ENCODE assay signal across 16 cellular contexts in genomic region chr17:9549215-9549614, GRCh38. TPM values are rescaled to one million over a fixed set of nuclear protein-coding genes. Genes with fewer than 3 reads are reported as not detected.
DNase-seq lines count a peak whose midpoint lies in the region; ATAC-seq, FAIRE-seq and TF ChIP-seq lines count a peak whose summit lies in the region.
"Had no signal": no experiment of that assay in that cellular context is flagged by ENCODE, and none has a peak within 500 bp of the region (broad histone marks: within the 10 kb centered on the region; RNA-seq: fewer than 3 reads in every experiment).

No MANE protein-coding gene starts in this region.

- H3K9me3 Mint-ChIP-seq in activated CD8-positive, alpha-beta T cell treated with anti-CD3 and anti-CD28 coated beads for 36 hours, result no peaks in the 10 kb centered on the region
- H3K9me3 Mint-ChIP-seq in activated CD8-positive, alpha-beta T cell treated with anti-CD3 and anti-CD28 coated beads, Interleukin-2, amount 10 ng/mL, durations not matched to agents 7 days and 5 days (ENCODE audit: insufficient read depth), result no peaks in the 10 kb centered on the region
- H3K9me3 Mint-ChIP-seq in activated naive CD8-positive, alpha-beta T cell treated with anti-CD3 and anti-CD28 coated beads, Interleukin-2, amount 50 U/mL, for 24 hours, result no peaks in the 10 kb centered on the region
- no peaks in the 10 kb centered on the region for H3K9me3 Mint-ChIP-seq in activated naive CD8-positive, alpha-beta T cell treated with anti-CD3 and anti-CD28 coated beads for 36 hours
- H3K9me3 Mint-ChIP-seq in HFFc6, result no peaks in the 10 kb centered on the region
- H3K9me3 Mint-ChIP-seq: CD8-positive, alpha-beta T cell had no signal

- DNase-seq in activated CD8-positive, alpha-beta T cell treated with anti-CD3 and anti-CD28 coated beads for 36 hours, result no peak
- DNase-seq in activated CD8-positive, alpha-beta T cell treated with anti-CD3 and anti-CD28 coated beads, Interleukin-2, amount 10 ng/mL, durations not matched to agents 7 days and 5 days, result no peak
- no peak for DNase-seq in activated naive CD8-positive, alpha-beta T cell treated with anti-CD3 and anti-CD28 coated beads, Interleukin-2, amount 50 U/mL, for 24 hours
- DNase-seq in activated naive CD8-positive, alpha-beta T cell treated with anti-CD3 and anti-CD28 coated beads for 36 hours, result no peak
- DNase-seq in HFFc6, result no peak
- DNase-seq: Calu3; CD8-positive, alpha-beta T cell; DMS79 treated with DMSO at 0.1 percent for 48 hours; GF-D8; GM23248 had no signal

- POLR2A ChIA-PET in activated CD8-positive, alpha-beta T cell treated with anti-CD3 and anti-CD28 coated beads for 36 hours (lab: Charles Lee), result no interaction called here
- POLR2A ChIA-PET in activated CD8-positive, alpha-beta T cell treated with anti-CD3 and anti-CD28 coated beads, Interleukin-2, amount 10 ng/mL, durations not matched to agents 7 days and 5 days (lab: Charles Lee), result no interaction called here

- CTCF ChIA-PET in activated CD8-positive, alpha-beta T cell treated with anti-CD3 and anti-CD28 coated beads for 36 hours (lab: Charles Lee), result interaction anchor here (1.1 to 1.3 kb wide), 2 partner anchors 16 to 26 kb away, joined by 3 read pairs; partner anchors contain the start of gene STX8
- CTCF ChIA-PET in activated CD8-positive, alpha-beta T cell treated with anti-CD3 and anti-CD28 coated beads, Interleukin-2, amount 10 ng/mL, durations not matched to agents 7 days and 5 days (lab: Charles Lee), result interaction anchor here (1.2 kb wide), 1 partner anchor 10 kb away, joined by 4 read pairs; no protein-coding TSS in a partner anchor

- H3K36me3 Mint-ChIP-seq in activated CD8-positive, alpha-beta T cell treated with anti-CD3 and anti-CD28 coated beads for 36 hours (ENCODE audit: low read depth), result peaks cover 14% of the 10 kb centered on the region
- H3K36me3 Mint-ChIP-seq in activated CD8-positive, alpha-beta T cell treated with anti-CD3 and anti-CD28 coated beads, Interleukin-2, amount 10 ng/mL, durations not matched to agents 7 days and 5 days (ENCODE audit: low read depth), result peaks cover 10% of the 10 kb centered on the region
- H3K36me3 Mint-ChIP-seq in activated naive CD8-positive, alpha-beta T cell treated with anti-CD3 and anti-CD28 coated beads, Interleukin-2, amount 50 U/mL, for 24 hours (ENCODE audit: low read depth), result peaks cover 5% of the 10 kb centered on the region
- peaks cover 5% of the 10 kb centered on the region for H3K36me3 Mint-ChIP-seq in activated naive CD8-positive, alpha-beta T cell treated with anti-CD3 and anti-CD28 coated beads for 36 hours
- no peaks in the 10 kb centered on the region for H3K36me3 Mint-ChIP-seq in HFFc6 (ENCODE audit: low read depth)

- no peaks in the 10 kb centered on the region for H3K27me3 Mint-ChIP-seq in activated CD8-positive, alpha-beta T cell treated with anti-CD3 and anti-CD28 coated beads for 36 hours
- H3K27me3 Mint-ChIP-seq in activated CD8-positive, alpha-beta T cell treated with anti-CD3 and anti-CD28 coated beads, Interleukin-2, amount 10 ng/mL, durations not matched to agents 7 days and 5 days (ENCODE audit: low read depth), result no peaks in the 10 kb centered on the region
- H3K27me3 Mint-ChIP-seq in activated naive CD8-positive, alpha-beta T cell treated with anti-CD3 and anti-CD28 coated beads, Interleukin-2, amount 50 U/mL, for 24 hours, result no peaks in the 10 kb centered on the region
- no peaks in the 10 kb centered on the region for H3K27me3 Mint-ChIP-seq in activated naive CD8-positive, alpha-beta T cell treated with anti-CD3 and anti-CD28 coated beads for 36 hours
- no peaks in the 10 kb centered on the region; the same call in 1 of the 2 replicates for H3K27me3 Mint-ChIP-seq in HFFc6 (ENCODE audit: insufficient read depth)
- H3K27me3 Mint-ChIP-seq: B cell had no signal

- H3K4me1 Mint-ChIP-seq in activated CD8-positive, alpha-beta T cell treated with anti-CD3 and anti-CD28 coated beads for 36 hours (ENCODE audit: low read depth), result no peaks in the 10 kb centered on the region
- H3K4me1 Mint-ChIP-seq in activated CD8-positive, alpha-beta T cell treated with anti-CD3 and anti-CD28 coated beads, Interleukin-2, amount 10 ng/mL, durations not matched to agents 7 days and 5 days (ENCODE audit: low read depth), result no peaks in the 10 kb centered on the region
- peaks cover 3% of the 10 kb centered on the region for H3K4me1 Mint-ChIP-seq in activated naive CD8-positive, alpha-beta T cell treated with anti-CD3 and anti-CD28 coated beads, Interleukin-2, amount 50 U/mL, for 24 hours
- H3K4me1 Mint-ChIP-seq in activated naive CD8-positive, alpha-beta T cell treated with anti-CD3 and anti-CD28 coated beads for 36 hours, result no peaks in the 10 kb centered on the region
- no peaks in the 10 kb centered on the region for H3K4me1 Mint-ChIP-seq in HFFc6 (ENCODE audit: low read depth)
- H3K4me1 Mint-ChIP-seq: B cell had no signal

- intact Hi-C loops in activated CD8-positive, alpha-beta T cell treated with anti-CD3 and anti-CD28 coated beads for 36 hours (cut with micrococcal nuclease), result no loop called here

- ATAC-seq in activated CD8-positive, alpha-beta T cell treated with anti-CD3 and anti-CD28 coated beads for 36 hours, result peak; percentile 27
- no peak for ATAC-seq in activated CD8-positive, alpha-beta T cell treated with anti-CD3 and anti-CD28 coated beads, Interleukin-2, amount 10 ng/mL, durations not matched to agents 7 days and 5 days
- peak; percentile 36 for ATAC-seq in activated naive CD8-positive, alpha-beta T cell treated with anti-CD3 and anti-CD28 coated beads, Interleukin-2, amount 50 U/mL, for 24 hours
- ATAC-seq in GM18870 (IDR thresholded peaks at IDR 0.05; ENCODE audit: unreplicated experiment), result no peak
- ATAC-seq: CD8-positive, alpha-beta T cell had no signal

- FAIRE-seq in colon (lab: Jason Lieb, UNC), result peak; percentile 73
- FAIRE-seq: GM12891 had no signal

- H3K27ac Mint-ChIP-seq in activated CD8-positive, alpha-beta T cell treated with anti-CD3 and anti-CD28 coated beads for 36 hours, result no peak overlapping the region
- H3K27ac Mint-ChIP-seq in activated CD8-positive, alpha-beta T cell treated with anti-CD3 and anti-CD28 coated beads, Interleukin-2, amount 10 ng/mL, durations not matched to agents 7 days and 5 days, result no peak overlapping the region
- H3K27ac Mint-ChIP-seq in activated naive CD8-positive, alpha-beta T cell treated with anti-CD3 and anti-CD28 coated beads, Interleukin-2, amount 50 U/mL, for 24 hours, result no peak overlapping the region
- H3K27ac Mint-ChIP-seq in activated naive CD8-positive, alpha-beta T cell treated with anti-CD3 and anti-CD28 coated beads for 36 hours, result no peak overlapping the region
- no peak overlapping the region for H3K27ac Mint-ChIP-seq in HFFc6
- H3K27ac Mint-ChIP-seq: B cell; CD8-positive, alpha-beta T cell had no signal

- TF ChIP-seq CTCF in activated CD8-positive, alpha-beta T cell treated with anti-CD3 and anti-CD28 coated beads for 36 hours (IDR thresholded peaks at IDR 0.05), result no peak
- TF ChIP-seq CTCF in HFFc6 (IDR thresholded peaks at IDR 0.05), result no peak

- H3K4me3 Mint-ChIP-seq in activated CD8-positive, alpha-beta T cell treated with anti-CD3 and anti-CD28 coated beads for 36 hours, result no peak overlapping the region
- no peak overlapping the region for H3K4me3 Mint-ChIP-seq in activated CD8-positive, alpha-beta T cell treated with anti-CD3 and anti-CD28 coated beads, Interleukin-2, amount 10 ng/mL, durations not matched to agents 7 days and 5 days
- no peak overlapping the region for H3K4me3 Mint-ChIP-seq in activated naive CD8-positive, alpha-beta T cell treated with anti-CD3 and anti-CD28 coated beads, Interleukin-2, amount 50 U/mL, for 24 hours
- H3K4me3 Mint-ChIP-seq in activated naive CD8-positive, alpha-beta T cell treated with anti-CD3 and anti-CD28 coated beads for 36 hours, result no peak overlapping the region
- H3K4me3 Mint-ChIP-seq in HFFc6, result no peak overlapping the region
- H3K4me3 Mint-ChIP-seq: B cell; CD8-positive, alpha-beta T cell had no signal

RNA-seq across cellular contexts. Expression of gene STX8, which starts 26.4 kb away (rescaled TPM):
- total RNA-seq in activated CD8-positive, alpha-beta T cell treated with anti-CD3 and anti-CD28 coated beads for 36 hours, result 10 to 100 TPM; 59.6 to 71.5 TPM
- 10 to 100 TPM; 71.0 to 78.5 TPM for total RNA-seq in activated CD8-positive, alpha-beta T cell treated with anti-CD3 and anti-CD28 coated beads, Interleukin-2, amount 10 ng/mL, durations not matched to agents 7 days and 5 days
- 10 to 100 TPM; 50.8 to 59.9 TPM for total RNA-seq in activated naive CD8-positive, alpha-beta T cell treated with anti-CD3 and anti-CD28 coated beads for 36 hours
- total RNA-seq in HFFc6 (2021; fragmentation: NEBNext Ultra II Directional; extraction: Animal tissue kit (Norgen Biotek cat#: 25700)), result 10 to 100 TPM; 48.9 to 73.8 (median 60.9) TPM

RNA-seq across cellular contexts. Expression of gene CFAP52, which starts 27.2 kb away (rescaled TPM):
- total RNA-seq in activated CD8-positive, alpha-beta T cell treated with anti-CD3 and anti-CD28 coated beads for 36 hours, result not detected
- total RNA-seq in activated CD8-positive, alpha-beta T cell treated with anti-CD3 and anti-CD28 coated beads, Interleukin-2, amount 10 ng/mL, durations not matched to agents 7 days and 5 days, result not detected
- not detected for total RNA-seq in activated naive CD8-positive, alpha-beta T cell treated with anti-CD3 and anti-CD28 coated beads for 36 hours
- not detected for total RNA-seq in HFFc6 (2021; fragmentation: NEBNext Ultra II Directional; extraction: Animal tissue kit (Norgen Biotek cat#: 25700))
- total RNA-seq: B cell; Calu3; CD8-positive, alpha-beta T cell; GM23248; H4; HT1080 had no signal

Comparison
In these comparisons a context has a peak if more than half of its experiments do, and no peak if none do; other contexts are left out.
1. ATAC-seq: peak in activated CD8-positive, alpha-beta T cell treated with anti-CD3 and anti-CD28 coated beads for 36 hours (single experiment) and activated naive CD8-positive, alpha-beta T cell treated with anti-CD3 and anti-CD28 coated beads, Interleukin-2, amount 50 U/mL, for 24 hours (single experiment); none in activated CD8-positive, alpha-beta T cell treated with anti-CD3 and anti-CD28 coated beads, Interleukin-2, amount 10 ng/mL, durations not matched to agents 7 days and 5 days (single experiment) and GM18870 (single experiment).